ENCODE assay signal across 9 cellular contexts in the genomic region with DNA sequence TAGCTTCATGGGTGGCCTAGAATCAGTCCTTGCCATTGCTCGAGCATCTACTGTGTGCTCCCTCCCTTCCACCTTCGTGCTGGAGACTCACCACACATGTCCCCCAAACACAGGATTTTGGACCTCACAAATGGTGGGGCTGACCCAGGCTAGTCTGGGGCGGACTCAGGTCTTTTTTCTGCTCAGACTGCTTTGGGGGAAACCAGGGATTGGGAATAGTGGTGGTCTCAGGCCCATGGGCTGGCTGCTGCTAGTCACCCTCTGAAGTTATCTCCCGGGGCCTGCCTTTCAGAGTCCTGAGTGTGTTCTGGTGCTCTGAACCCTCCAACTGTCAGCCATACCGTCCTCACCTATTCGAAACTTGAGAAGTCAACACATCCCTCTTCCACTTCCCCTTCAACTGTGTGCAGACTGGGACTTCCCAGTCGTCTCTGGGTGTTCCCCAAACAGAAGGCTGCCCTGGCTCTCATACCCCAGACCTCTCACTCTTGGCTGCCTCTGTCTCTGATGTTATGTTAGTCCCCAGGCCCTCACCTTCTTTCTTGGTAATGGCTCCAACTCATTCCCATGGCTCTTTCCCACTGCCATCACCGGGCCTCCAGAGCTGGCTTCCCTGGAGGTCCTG. TPM values are rescaled to one million over a fixed set of nuclear protein-coding genes. Genes with fewer than 3 reads are reported as not detected.
DNase-seq lines count a peak whose midpoint lies in the region; ATAC-seq, FAIRE-seq and TF ChIP-seq lines count a peak whose summit lies in the region.
"Had no signal": no experiment of that assay in that cellular context is flagged by ENCODE, and none has a peak within 500 bp of the region (broad histone marks: within the 10 kb centered on the region; RNA-seq: fewer than 3 reads in every experiment).

No MANE protein-coding gene starts in this region.

- H3K4me2 ChIP-seq in KMS-11, result peak overlapping the region; percentile 67

- H3K4me3 Mint-ChIP-seq in naive B cell, result peak overlapping the region in 7 of 8 donors; percentile 1 to 86 (median 43)

- TF ChIP-seq CTCF in KMS-11 (conservative IDR thresholded peaks at IDR 0.05; ENCODE audit: low read depth, low read length), result no peak

- ATAC-seq in GM18870 (IDR thresholded peaks at IDR 0.05; ENCODE audit: unreplicated experiment) (peak; percentile 74), GM21723 (IDR thresholded peaks at IDR 0.05; ENCODE audit: unreplicated experiment) (peak; percentile 75), naive B cell (ENCODE audit: low read depth in 2 of 2) (peak; percentile 99)

- H3K27ac Mint-ChIP-seq in naive B cell, result peak overlapping the region; percentile 72 to 98 (median 95)

- H3K27ac ChIP-seq in KMS-11, result peak overlapping the region; percentile 36
- H3K27ac ChIP-seq: pancreas had no signal

- FAIRE-seq in H54 (lab: Jason Lieb, UNC), result no peak
- FAIRE-seq: pancreas had no signal

- H3K27me3 Mint-ChIP-seq in naive B cell, result peaks cover 8 to 21% (median 9%) of the 10 kb centered on the region in 3 donors

- H3K36me3 ChIP-seq in KMS-11 (ENCODE audit: insufficient read depth), result no peaks in the 10 kb centered on the region
- H3K36me3 ChIP-seq: pancreas had no signal

- peaks cover 65% of the 10 kb centered on the region for H3K4me1 ChIP-seq in KMS-11 (ENCODE audit: low read depth, poor library complexity, severe bottlenecking)

- peaks cover 32 to 42% (median 36%) of the 10 kb centered on the region in 3 donors for H3K4me1 Mint-ChIP-seq in naive B cell

- no peaks in the 10 kb centered on the region for H3K79me2 ChIP-seq in KMS-11 (ENCODE audit: insufficient read depth, low read depth)

- H3K27me3 ChIP-seq in KMS-11 (ENCODE audit: insufficient read depth, low read depth), result no peaks in the 10 kb centered on the region
- H3K27me3 ChIP-seq: pancreas had no signal

- DNase-seq in naive B cell (peak; percentile 84), AG20443 (ENCODE audit: low spot score) (no peak), NCI-H345 (lab: John Stamatoyannopoulos, UW) (no peak), HUDEP-2 (lab: John Stamatoyannopoulos, UW; ENCODE audit: unreplicated experiment in 76 of 76) (no peak), H54 (ENCODE audit: insufficient read length, low spot score) (no peak)

- no peak overlapping the region for H3K4me3 ChIP-seq in KMS-11 (IDR thresholded peaks at IDR 0.05; ENCODE audit: insufficient read depth, low read depth, low read length)
- H3K4me3 ChIP-seq: pancreas had no signal

- peak overlapping the region; percentile 24; the same call in 1 of the 2 replicates for H3K9ac ChIP-seq in KMS-11

- peak overlapping the region; percentile 35; the same call in 1 of the 2 replicates for H2AFZ ChIP-seq in KMS-11 (ENCODE audit: low read depth)

- peaks cover 13% of the 10 kb centered on the region in 2 donors for H3K36me3 Mint-ChIP-seq in naive B cell

- H4K20me1 ChIP-seq in KMS-11 (ENCODE audit: insufficient read depth), result no peaks in the 10 kb centered on the region

- H3K9me3 Mint-ChIP-seq in naive B cell, result peaks cover 0 to 27% (median 23%) of the 10 kb centered on the region in 7 donors

- no peak for TF ChIP-seq POLR2A in H54 (IDR thresholded peaks at IDR 0.05; ENCODE audit: low read depth, low read length)

RNA-seq across cellular contexts. Expression of gene PPCDC, which starts 46.0 kb away (rescaled TPM):
- 1 to 10 TPM; 4.5 to 8.9 (median 7.1) TPM for polyA plus RNA-seq in naive B cell (ENCODE audit: low read depth in 6 of 6)
